ENCODE assay signal across 10 cellular contexts in the genomic region with DNA sequence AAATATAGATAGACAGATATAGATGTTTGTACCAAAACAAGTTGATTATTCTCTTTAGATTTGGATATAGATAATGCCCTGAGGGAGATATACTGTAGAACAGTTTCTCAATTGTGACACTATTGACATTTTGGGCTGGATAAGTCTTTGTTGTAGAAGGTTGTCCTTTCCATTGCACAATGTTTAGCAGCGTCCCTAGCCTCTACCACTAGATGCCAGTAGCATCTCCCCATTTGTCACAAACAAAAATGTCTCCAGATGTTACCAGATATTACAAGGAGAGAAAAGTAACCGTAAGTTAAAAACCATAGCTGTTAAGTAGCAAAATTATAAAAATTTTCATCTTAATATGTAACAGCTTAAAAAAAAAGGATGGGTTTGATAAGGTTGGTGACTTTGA.
A peak's percentile ranks its signal among the peaks of the same experiment; 100 is the strongest.
DNase-seq lines count a peak whose midpoint lies in the region; ATAC-seq and TF ChIP-seq lines count a peak whose summit lies in the region.
"Had no signal": no experiment of that assay in that cellular context is flagged by ENCODE, and none has a peak within 500 bp of the region (broad histone marks: within the 10 kb centered on the region; RNA-seq: fewer than 3 reads in every experiment).

No MANE protein-coding gene starts in this region.

- peaks cover 10 to 27% of the 10 kb centered on the region in 2 donors for H3K9me3 Mint-ChIP-seq in effector memory CD8-positive, alpha-beta T cell

- no peaks in the 10 kb centered on the region for H3K9me3 ChIP-seq in neural cell (ENCODE audit: low read length)

- H3K27ac ChIP-seq in neural cell (ENCODE audit: low read length) = no peak overlapping the region

- H3K27me3 Mint-ChIP-seq in effector memory CD8-positive, alpha-beta T cell = no peaks in the 10 kb centered on the region
- H3K27me3 Mint-ChIP-seq: activated naive CD8-positive, alpha-beta T cell treated with anti-CD3 and anti-CD28 coated beads, Interleukin-2, amount 10 ng/mL, durations not matched to agents 7 days and 5 days had no signal

- no peaks in the 10 kb centered on the region for H3K9me2 ChIP-seq in neural cell (ENCODE audit: insufficient read depth, low read length)

- no peak overlapping the region for H3K4me3 Mint-ChIP-seq in effector memory CD8-positive, alpha-beta T cell
- H3K4me3 Mint-ChIP-seq: activated naive CD8-positive, alpha-beta T cell treated with anti-CD3 and anti-CD28 coated beads, Interleukin-2, amount 10 ng/mL, durations not matched to agents 7 days and 5 days had no signal

- H3K9ac ChIP-seq in neural cell (ENCODE audit: low read length) = no peak overlapping the region

- H3F3A ChIP-seq in neural cell (ENCODE audit: insufficient read depth, low read length, poor library complexity, severe bottlenecking) = no peaks in the 10 kb centered on the region

- ATAC-seq in GM21786 (IDR thresholded peaks at IDR 0.05; ENCODE audit: unreplicated experiment) (no peak), HG02588 (IDR thresholded peaks at IDR 0.05; ENCODE audit: unreplicated experiment) (no peak), GM19328 (IDR thresholded peaks at IDR 0.05; ENCODE audit: unreplicated experiment) (no peak)
- no peak for ATAC-seq in effector memory CD8-positive, alpha-beta T cell (replicated peaks)

- no peaks in the 10 kb centered on the region for H3K79me2 ChIP-seq in neural cell (replicated peaks; ENCODE audit: insufficient read depth, low read length)

- no peak overlapping the region for H3K27ac Mint-ChIP-seq in effector memory CD8-positive, alpha-beta T cell
- H3K27ac Mint-ChIP-seq: activated naive CD8-positive, alpha-beta T cell treated with anti-CD3 and anti-CD28 coated beads, Interleukin-2, amount 10 ng/mL, durations not matched to agents 7 days and 5 days had no signal

- no peaks in the 10 kb centered on the region for H3K4me1 Mint-ChIP-seq in effector memory CD8-positive, alpha-beta T cell (ENCODE audit: low read depth in 2 of 2)
- H3K4me1 Mint-ChIP-seq: activated naive CD8-positive, alpha-beta T cell treated with anti-CD3 and anti-CD28 coated beads, Interleukin-2, amount 10 ng/mL, durations not matched to agents 7 days and 5 days had no signal

- TF ChIP-seq EP300 in neural cell (conservative IDR thresholded peaks at IDR 0.05; ENCODE audit: poor library complexity, severe bottlenecking) = no peak

- no peak overlapping the region for H2AFZ ChIP-seq in neural cell (ENCODE audit: low read depth, low read length)

- H3K27me3 ChIP-seq in neural cell (ENCODE audit: insufficient read depth, low read depth, low read length) = no peaks in the 10 kb centered on the region

- DNase-seq in ELF-1 (ENCODE audit: low read depth, low spot score) = peak; percentile 2
- peak; percentile 22 for DNase-seq in NCI-H69 (lab: John Stamatoyannopoulos, UW)
- peak; percentile 78 for DNase-seq in choroid plexus epithelial cell (ENCODE audit: low read depth)
- no peak for DNase-seq in effector memory CD8-positive, alpha-beta T cell
- DNase-seq: activated naive CD8-positive, alpha-beta T cell treated with anti-CD3 and anti-CD28 coated beads, Interleukin-2, amount 10 ng/mL, durations not matched to agents 7 days and 5 days; nucleus accumbens had no signal

- H3K36me3 Mint-ChIP-seq in effector memory CD8-positive, alpha-beta T cell (ENCODE audit: insufficient read depth) = peaks cover 3% of the 10 kb centered on the region
- H3K36me3 Mint-ChIP-seq: activated naive CD8-positive, alpha-beta T cell treated with anti-CD3 and anti-CD28 coated beads, Interleukin-2, amount 10 ng/mL, durations not matched to agents 7 days and 5 days had no signal

- H3K36me3 ChIP-seq in neural cell (ENCODE audit: insufficient read depth, low read length) = no peaks in the 10 kb centered on the region

- H3K4me2 ChIP-seq in neural cell (ENCODE audit: low read length) = no peak overlapping the region

- no peak overlapping the region for H3K4me3 ChIP-seq in choroid plexus epithelial cell (ENCODE audit: low read depth, low read length)
- no peak overlapping the region for H3K4me3 ChIP-seq in neural cell (ENCODE audit: low read length)

- TF ChIP-seq CTCF in choroid plexus epithelial cell (conservative IDR thresholded peaks at IDR 0.05; ENCODE audit: low read depth, low read length) (peak; percentile 82), neural cell (IDR thresholded peaks at IDR 0.05; ENCODE audit: poor library complexity, severe bottlenecking) (peak; percentile 57)

- TF ChIP-seq RAD21 in neural cell (conservative IDR thresholded peaks at IDR 0.05) = peak; percentile 59

- no peaks in the 10 kb centered on the region for H4K20me1 ChIP-seq in neural cell (ENCODE audit: insufficient read depth)

TF ChIP-seq in neural cell, 6 proteins besides CTCF, POLR2A, EP300 and RAD21:
- TF ChIP-seq, protein P1, sequence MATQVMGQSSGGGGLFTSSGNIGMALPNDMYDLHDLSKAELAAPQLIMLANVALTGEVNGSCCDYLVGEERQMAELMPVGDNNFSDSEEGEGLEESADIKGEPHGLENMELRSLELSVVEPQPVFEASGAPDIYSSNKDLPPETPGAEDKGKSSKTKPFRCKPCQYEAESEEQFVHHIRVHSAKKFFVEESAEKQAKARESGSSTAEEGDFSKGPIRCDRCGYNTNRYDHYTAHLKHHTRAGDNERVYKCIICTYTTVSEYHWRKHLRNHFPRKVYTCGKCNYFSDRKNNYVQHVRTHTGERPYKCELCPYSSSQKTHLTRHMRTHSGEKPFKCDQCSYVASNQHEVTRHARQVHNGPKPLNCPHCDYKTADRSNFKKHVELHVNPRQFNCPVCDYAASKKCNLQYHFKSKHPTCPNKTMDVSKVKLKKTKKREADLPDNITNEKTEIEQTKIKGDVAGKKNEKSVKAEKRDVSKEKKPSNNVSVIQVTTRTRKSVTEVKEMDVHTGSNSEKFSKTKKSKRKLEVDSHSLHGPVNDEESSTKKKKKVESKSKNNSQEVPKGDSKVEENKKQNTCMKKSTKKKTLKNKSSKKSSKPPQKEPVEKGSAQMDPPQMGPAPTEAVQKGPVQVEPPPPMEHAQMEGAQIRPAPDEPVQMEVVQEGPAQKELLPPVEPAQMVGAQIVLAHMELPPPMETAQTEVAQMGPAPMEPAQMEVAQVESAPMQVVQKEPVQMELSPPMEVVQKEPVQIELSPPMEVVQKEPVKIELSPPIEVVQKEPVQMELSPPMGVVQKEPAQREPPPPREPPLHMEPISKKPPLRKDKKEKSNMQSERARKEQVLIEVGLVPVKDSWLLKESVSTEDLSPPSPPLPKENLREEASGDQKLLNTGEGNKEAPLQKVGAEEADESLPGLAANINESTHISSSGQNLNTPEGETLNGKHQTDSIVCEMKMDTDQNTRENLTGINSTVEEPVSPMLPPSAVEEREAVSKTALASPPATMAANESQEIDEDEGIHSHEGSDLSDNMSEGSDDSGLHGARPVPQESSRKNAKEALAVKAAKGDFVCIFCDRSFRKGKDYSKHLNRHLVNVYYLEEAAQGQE (IDR thresholded peaks at IDR 0.05; ENCODE audit: borderline replicate concordance) = no peak
- no peak for TF ChIP-seq TAF1 (IDR thresholded peaks at IDR 0.05; ENCODE audit: low read depth)
- TF ChIP-seq EZH2 (IDR thresholded peaks at IDR 0.05; ENCODE audit: borderline replicate concordance, insufficient read depth, low read length, poor library complexity, severe bottlenecking) = no peak
- no peak for TF ChIP-seq MXI1 (conservative IDR thresholded peaks at IDR 0.05; ENCODE audit: poor library complexity, severe bottlenecking)
- no peak for TF ChIP-seq POLR2AphosphoS5 (IDR thresholded peaks at IDR 0.05)
- peak; percentile 54 for TF ChIP-seq SMC3 (conservative IDR thresholded peaks at IDR 0.05; ENCODE audit: poor library complexity)
TF ChIP-seq in neural cell: peak in this region for 1.

Comparison
In these comparisons a context has a peak if more than half of its experiments do, and no peak if none do; other contexts are left out.
1. DNase-seq: peak in ELF-1 (single experiment), NCI-H69 (single experiment) and choroid plexus epithelial cell (single experiment); none in effector memory CD8-positive, alpha-beta T cell (0 of 3).